12 cellular contexts compared by ENCODE assay signal in genomic region chr16:15607700-15608396, GRCh38. TPM values are rescaled to one million over a fixed set of nuclear protein-coding genes. Genes with fewer than 3 reads are reported as not detected.
DNase-seq lines count a peak whose midpoint lies in the region; ATAC-seq and TF ChIP-seq lines count a peak whose summit lies in the region.
"Had no signal": no experiment of that assay in that cellular context is flagged by ENCODE, and none has a peak within 500 bp of the region (broad histone marks: within the 10 kb centered on the region; RNA-seq: fewer than 3 reads in every experiment).

No MANE protein-coding gene starts in this region.

- intact Hi-C loops in left ventricle myocardium superior (cut with micrococcal nuclease), result no loop called here
- intact Hi-C loops in gastrocnemius medialis (cut with DNase I; ENCODE audit: low total_unique reads), result loop anchor here (1.0 to 2.0 kb wide), 4 partner anchors 16 to 203 kb away; no protein-coding TSS in a partner anchor

- H3K27me3 ChIP-seq in MG63, result no peaks in the 10 kb centered on the region
- no peaks in the 10 kb centered on the region for H3K27me3 ChIP-seq in gastrocnemius medialis
- H3K27me3 ChIP-seq: colonic mucosa had no signal

- H3K36me3 ChIP-seq in MG63 (peaks cover 78% of the 10 kb centered on the region), gastrocnemius medialis (peaks cover 0 to 30% of the 10 kb centered on the region in 2 donors)

- TF ChIP-seq CTCF in astrocyte of the cerebellum (IDR thresholded peaks at IDR 0.05; ENCODE audit: low read depth, low read length, missing control alignments) (no peak), gastrocnemius medialis (IDR thresholded peaks at IDR 0.05 in 4 of 5, conservative IDR thresholded peaks at IDR 0.05 in 1 of 5) (no peak)

- H3K27ac ChIP-seq in gastrocnemius medialis, result peak overlapping the region; percentile 81 to 92 (median 89)
- H3K27ac ChIP-seq: colonic mucosa, HL-60 had no signal

- ATAC-seq in left ventricle myocardium superior (peak; percentile 95), gastrocnemius medialis (peak; percentile 87 to 91), GM19324 (IDR thresholded peaks at IDR 0.05; ENCODE audit: low FRiP score, unreplicated experiment) (no peak)

- H3K4me3 ChIP-seq in MG63 (no peak overlapping the region), astrocyte of the cerebellum (ENCODE audit: low read depth, low read length) (no peak overlapping the region), gastrocnemius medialis (no peak overlapping the region)
- H3K4me3 ChIP-seq: colonic mucosa had no signal

- H3K4me1 ChIP-seq in gastrocnemius medialis, result peaks cover 53% of the 10 kb centered on the region in 2 donors
- H3K4me1 ChIP-seq: colonic mucosa had no signal

- in situ Hi-C loops in astrocyte of the cerebellum (cut with HindIII; ENCODE audit: low sequenced_read_pairs), result no loop called here
- in situ Hi-C loops in gastrocnemius medialis (cut with MboI; ENCODE audit: low sequenced_read_pairs in 4 of 4), result loop anchor here in 1 of 4 donors (5.0 kb wide), 1 partner anchor 41 kb away; no protein-coding TSS in a partner anchor
- in situ Hi-C loops in G401 (cut with HindIII; ENCODE audit: low sequenced_read_pairs), result no loop called here

- TF ChIP-seq POLR2A in gastrocnemius medialis (IDR thresholded peaks at IDR 0.05), result peak; percentile 40 to 67

- DNase-seq in MG63, result peak; percentile 61
- DNase-seq in astrocyte of the cerebellum (ENCODE audit: low read depth), result peak; percentile 46
- DNase-seq in left ventricle myocardium superior, result peak; percentile 74
- DNase-seq in gastrocnemius medialis, result peak; percentile 94 to 97
- no peak for DNase-seq in GM19240 (ENCODE audit: insufficient read length, low spot score)
- no peak for DNase-seq in stimulated activated CD4-positive, alpha-beta T cell treated with anti-CD3 and anti-CD28 coated beads, Interleukin-2, amount 100 ng/mL, for 48 hours
- DNase-seq in G401 (ENCODE audit: low spot score), result no peak
- DNase-seq: activated CD4-positive, alpha-beta memory T cell treated with anti-CD3 and anti-CD28 coated beads for 36 hours; colonic mucosa; NCI-H187 treated with DMSO at 0.1 percent for 48 hours had no signal

- H3K9me3 ChIP-seq in MG63, result no peaks in the 10 kb centered on the region; the same call in 1 of the 2 replicates
- H3K9me3 ChIP-seq in gastrocnemius medialis, result no peaks in the 10 kb centered on the region
- H3K9me3 ChIP-seq: colonic mucosa had no signal

RNA-seq across cellular contexts. Expression of gene MARF1, which starts 35.1 kb away (rescaled TPM):
- 3.2 and 3.7 TPM in 2 replicates for total RNA-seq in MG63 (2014; rRNA removed; shearing (Covaris generic); ENCODE audit: low replicate concordance)
- total RNA-seq in left ventricle myocardium superior (53.6 TPM), gastrocnemius medialis (10 to 100 TPM; 19.5 to 29.8 (median 26.5) TPM)
- total RNA-seq in G401 (2014; rRNA removed; shearing (Covaris generic)), result 4.4 and 12.5 TPM in 2 replicates

RNA-seq across cellular contexts. Expression of gene NDE1, which starts 42.2 kb away (rescaled TPM):
- 20.1 and 34.4 TPM in 2 replicates for total RNA-seq in MG63 (2014; rRNA removed; shearing (Covaris generic); ENCODE audit: low replicate concordance)
- total RNA-seq in left ventricle myocardium superior (17.2 TPM), gastrocnemius medialis (10 to 100 TPM in 2 of 4 donors, 1 to 10 TPM in 2; 4.0 to 26.2 (median 11.9) TPM)
- total RNA-seq in G401 (2014; rRNA removed; shearing (Covaris generic)), result 27.0 and 28.0 TPM in 2 replicates

Comparison
In these comparisons a context has a peak if more than half of its experiments do, and no peak if none do; other contexts are left out.
1. DNase-seq: peak in MG63 (single experiment), astrocyte of the cerebellum (single experiment), left ventricle myocardium superior (single experiment) and gastrocnemius medialis (2 of 2); none in GM19240 (single experiment), stimulated activated CD4-positive, alpha-beta T cell treated with anti-CD3 and anti-CD28 coated beads, Interleukin-2, amount 100 ng/mL, for 48 hours (0 of 2) and G401 (single experiment).